8 cellular contexts compared by ENCODE assay signal in the genomic region with DNA sequence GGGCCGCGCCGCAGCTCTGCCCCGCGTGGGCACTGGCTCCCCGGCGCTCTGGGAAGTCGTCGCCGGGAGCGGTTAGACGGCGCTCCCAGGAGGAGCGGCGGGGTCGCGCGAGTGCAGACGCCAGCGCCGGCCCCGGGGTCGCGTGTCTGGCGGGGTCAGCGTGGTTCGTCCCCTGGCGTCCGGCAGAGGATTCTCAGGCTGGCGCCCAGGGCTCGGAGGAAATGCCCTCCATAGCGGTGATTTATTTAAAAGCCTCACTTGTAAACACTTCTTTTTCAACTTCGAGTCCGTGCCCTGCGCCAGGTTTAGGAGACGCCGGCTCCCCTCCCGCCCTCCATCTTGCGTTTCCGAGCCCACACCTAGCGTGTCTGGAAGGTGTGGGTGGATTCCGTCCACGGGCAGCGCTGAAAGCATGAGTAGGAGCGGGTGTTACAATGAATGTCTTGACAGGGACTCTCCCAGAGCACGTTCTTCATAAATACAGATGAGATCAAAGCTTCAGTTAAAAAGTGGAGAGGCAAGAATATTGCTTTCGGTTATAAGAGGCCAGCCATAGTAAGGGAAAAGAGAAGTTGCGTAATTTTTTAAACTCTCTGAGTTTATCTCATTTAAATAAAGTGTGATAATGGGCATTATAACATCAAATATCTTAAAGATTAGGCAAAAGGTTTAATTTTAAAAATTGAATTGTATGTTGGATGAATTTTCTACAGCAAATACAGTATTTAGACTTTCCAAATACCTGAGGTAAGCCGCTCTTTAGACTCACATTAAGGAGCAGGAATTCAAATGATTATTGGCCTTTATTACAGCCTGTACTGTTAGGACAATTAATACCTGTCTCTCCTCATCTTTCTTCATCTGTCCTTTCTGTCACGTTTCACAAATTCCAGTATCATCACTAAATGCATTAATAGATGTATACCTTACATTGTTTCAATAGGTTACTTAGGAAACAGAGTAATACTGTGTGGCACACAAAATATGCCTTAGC. TPM values are rescaled to one million over a fixed set of nuclear protein-coding genes. Genes with fewer than 3 reads are reported as not detected.
DNase-seq lines count a peak whose midpoint lies in the region; ATAC-seq lines count a peak whose summit lies in the region.

No MANE protein-coding gene starts in this region.

- peak; percentile 42 to 61 for DNase-seq in AML-193 (lab: John Stamatoyannopoulos, UW)
- peak; percentile 66 for DNase-seq in RKO (ENCODE audit: low spot score)
- peak; percentile 33 for DNase-seq in activated gamma-delta T cell (lab: John Stamatoyannopoulos, UW)
- DNase-seq in germinal center (ENCODE audit: low spot score), result peak; percentile 57
- peak; percentile 24 for DNase-seq in occipital lobe (lab: John Stamatoyannopoulos, UW)

- ATAC-seq in GM18873 (IDR thresholded peaks at IDR 0.05; ENCODE audit: low FRiP score, unreplicated experiment) (peak; percentile 56), HG03108 (IDR thresholded peaks at IDR 0.05; ENCODE audit: unreplicated experiment) (peak; percentile 49)

- peak overlapping the region; percentile 9 for H3K27ac ChIP-seq in temporal lobe (ENCODE audit: low read depth, low read length)

RNA-seq across cellular contexts. Expression of a gene that starts 0.9 kb away (rescaled TPM):
- 10.6 TPM for total RNA-seq in occipital lobe
- 6.9 TPM for total RNA-seq in temporal lobe

Comparison
In these comparisons a context has a peak if more than half of its experiments do, and no peak if none do; other contexts are left out.
1. Peak in every context shown above with its lines: DNase-seq, ATAC-seq and H3K27ac ChIP-seq.